Comparison of ENCODE assay signal across 8 cellular contexts in the genomic region with DNA sequence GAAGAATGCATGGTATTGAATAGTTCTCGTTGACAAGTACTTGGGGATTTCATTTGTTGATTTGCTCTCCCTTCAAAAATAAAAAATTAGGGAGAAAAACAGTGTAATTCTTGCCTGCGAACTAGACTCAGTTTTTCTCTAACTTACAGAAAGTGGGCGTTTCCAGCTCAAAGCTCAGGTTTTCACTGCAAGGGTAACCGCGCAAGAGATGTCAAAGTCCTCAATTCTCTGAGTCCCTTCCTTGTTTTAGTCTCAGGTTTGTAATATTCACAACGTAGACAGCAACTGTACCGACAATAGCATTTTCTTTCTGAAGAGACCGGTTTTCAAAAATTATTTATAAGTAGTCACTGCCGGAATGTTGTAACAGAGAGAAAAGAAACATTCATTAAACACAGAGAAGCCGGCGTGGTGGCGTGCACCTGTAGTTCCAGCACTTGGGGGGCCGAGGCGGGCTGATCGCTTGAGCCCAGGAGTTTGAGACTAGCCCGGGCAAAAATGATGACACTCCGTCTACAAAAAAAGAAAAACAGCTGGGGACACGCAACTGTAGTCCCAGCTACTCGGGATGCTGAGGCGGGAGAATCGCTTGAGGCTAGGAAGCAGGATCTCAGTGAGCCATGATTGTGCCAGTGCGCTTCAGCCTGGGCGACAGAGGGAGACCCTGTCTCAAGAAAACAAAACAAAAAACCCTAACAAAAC. TPM values are rescaled to one million over a fixed set of nuclear protein-coding genes. Genes with fewer than 3 reads are reported as not detected.
A peak's percentile ranks its signal among the peaks of the same experiment; 100 is the strongest.
DNase-seq lines count a peak whose midpoint lies in the region; ATAC-seq and TF ChIP-seq lines count a peak whose summit lies in the region.

No MANE protein-coding gene starts in this region.

- peaks cover 17% of the 10 kb centered on the region for H3K36me3 Mint-ChIP-seq in activated naive CD8-positive, alpha-beta T cell treated with anti-CD3 and anti-CD28 coated beads, Interleukin-2, amount 50 U/mL, for 24 hours (ENCODE audit: low read depth)

- TF ChIP-seq EP300 in tibial nerve (IDR thresholded peaks at IDR 0.05) = no peak

- H3K27ac Mint-ChIP-seq in activated naive CD8-positive, alpha-beta T cell treated with anti-CD3 and anti-CD28 coated beads, Interleukin-2, amount 50 U/mL, for 24 hours = peak overlapping the region; percentile 95

- H3K4me3 Mint-ChIP-seq in activated naive CD8-positive, alpha-beta T cell treated with anti-CD3 and anti-CD28 coated beads, Interleukin-2, amount 50 U/mL, for 24 hours = peak overlapping the region; percentile 97

- H3K9me3 Mint-ChIP-seq in activated naive CD8-positive, alpha-beta T cell treated with anti-CD3 and anti-CD28 coated beads, Interleukin-2, amount 50 U/mL, for 24 hours = no peaks in the 10 kb centered on the region

- intact Hi-C loops in cardiac septum (cut with DNase I) = loop anchor here (2.0 to 5.0 kb wide), 4 partner anchors 64 to 841 kb away; partner anchors contain the start of genes ANAPC4, PI4K2B and SEPSECS

- TF ChIP-seq POLR2A in tibial nerve (IDR thresholded peaks at IDR 0.05) = no peak

- no peaks in the 10 kb centered on the region for H3K27me3 ChIP-seq in cardiac muscle cell
- no peaks in the 10 kb centered on the region for H3K27me3 ChIP-seq in tibial nerve

- no peak for ATAC-seq in activated naive CD8-positive, alpha-beta T cell treated with anti-CD3 and anti-CD28 coated beads, Interleukin-2, amount 50 U/mL, for 24 hours
- ATAC-seq in GM18520 (IDR thresholded peaks at IDR 0.05; ENCODE audit: unreplicated experiment) = no peak
- no peak for ATAC-seq in GM18907 (IDR thresholded peaks at IDR 0.05; ENCODE audit: unreplicated experiment)
- no peak for ATAC-seq in HG02642 (IDR thresholded peaks at IDR 0.05; ENCODE audit: poor library complexity, unreplicated experiment)

- H3K27ac ChIP-seq in cardiac muscle cell (peak overlapping the region; percentile 92), tibial nerve (peak overlapping the region in 3 of 4 donors; percentile 77 to 80 (median 77))

- H3K4me1 ChIP-seq in cardiac muscle cell (ENCODE audit: low read depth) (peaks cover 7% of the 10 kb centered on the region), tibial nerve (peaks cover 0 to 20% (median 12%) of the 10 kb centered on the region in 4 donors)

- DNase-seq in cardiac muscle cell (ENCODE audit: low read depth in 1 of 2, low spot score in 1 of 2) = no peak
- no peak for DNase-seq in cardiac septum (ENCODE audit: low spot score)
- DNase-seq in activated naive CD8-positive, alpha-beta T cell treated with anti-CD3 and anti-CD28 coated beads, Interleukin-2, amount 50 U/mL, for 24 hours = no peak
- DNase-seq in left kidney (ENCODE audit: low read depth, low spot score) = peak; percentile 50
- DNase-seq in tibial nerve (ENCODE audit: low spot score in 2 of 2) = no peak

- H3K4me3 ChIP-seq in cardiac muscle cell (peak overlapping the region; percentile 46), tibial nerve (peak overlapping the region; percentile 44 to 79 (median 74))

- H3K4me1 Mint-ChIP-seq in activated naive CD8-positive, alpha-beta T cell treated with anti-CD3 and anti-CD28 coated beads, Interleukin-2, amount 50 U/mL, for 24 hours = peaks cover 35% of the 10 kb centered on the region

- H3K27me3 Mint-ChIP-seq in activated naive CD8-positive, alpha-beta T cell treated with anti-CD3 and anti-CD28 coated beads, Interleukin-2, amount 50 U/mL, for 24 hours = peaks cover 4% of the 10 kb centered on the region

- WGBS in tibial nerve, 2 donors = 21 to 23% methylated on average over 23 of the region's 23 CpGs

- H3K36me3 ChIP-seq in cardiac muscle cell (peaks cover 7% of the 10 kb centered on the region), tibial nerve (peaks cover 0 to 12% (median 0%) of the 10 kb centered on the region in 3 donors)

- TF ChIP-seq CTCF in cardiac muscle cell (IDR thresholded peaks at IDR 0.05; ENCODE audit: low read depth, low read length) (no peak), tibial nerve (IDR thresholded peaks at IDR 0.05) (no peak)

- H3K9me3 ChIP-seq in cardiac muscle cell (ENCODE audit: low read depth) (no peaks in the 10 kb centered on the region), tibial nerve (no peaks in the 10 kb centered on the region)

RNA-seq across cellular contexts. Expression of gene ZCCHC4, which starts 0.8 kb away (rescaled TPM):
- total RNA-seq in cardiac muscle cell = 10.6 and 11.4 TPM in 2 replicates
- polyA plus RNA-seq in cardiac muscle cell = 8.9 and 11.2 TPM in 2 replicates
- 8.0 TPM for total RNA-seq in cardiac septum
- 10 to 100 TPM; 20.1 to 26.0 (median 21.6) TPM for total RNA-seq in tibial nerve
